Comparison of ENCODE assay signal across 15 cellular contexts in the genomic region with DNA sequence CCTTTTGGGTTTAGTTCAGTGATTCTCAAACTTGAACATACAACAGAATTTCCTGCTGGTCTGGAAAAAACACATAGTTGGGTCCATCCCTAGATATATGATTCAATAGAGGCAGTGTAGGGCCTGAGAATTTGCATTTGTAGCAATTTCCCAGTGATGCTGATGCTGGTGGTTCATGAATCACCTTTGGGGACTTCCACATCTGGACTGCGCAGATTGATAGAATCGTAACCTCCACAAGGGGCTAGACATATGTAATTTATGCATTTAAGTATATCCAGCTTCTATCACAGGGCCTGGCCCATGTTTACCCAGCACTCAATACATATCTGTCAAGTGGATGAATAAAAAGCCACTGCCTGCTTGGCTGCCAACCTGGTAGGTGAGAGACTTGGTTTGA.
"Had no signal": no experiment of that assay in that cellular context is flagged by ENCODE, and none has a peak within 500 bp of the region (broad histone marks: within the 10 kb centered on the region; RNA-seq: fewer than 3 reads in every experiment).

No MANE protein-coding gene starts in this region.

- H3K36me3 Mint-ChIP-seq: stimulated activated memory B cell treated with anti-CD40 and anti-IgM and Interleukin-4, amounts not matched to agents 10 μg/mL and 1 μg/mL and 100 μg/mL, for 72 hours had no signal

- H3K4me3 Mint-ChIP-seq: naive B cell; nephron progenitor cell; stimulated activated memory B cell treated with anti-CD40 and anti-IgM and Interleukin-4, amounts not matched to agents 10 μg/mL and 1 μg/mL and 100 μg/mL, for 72 hours had no signal

- H3K9me3 Mint-ChIP-seq: nephron progenitor cell; stimulated activated memory B cell treated with anti-CD40 and anti-IgM and Interleukin-4, amounts not matched to agents 10 μg/mL and 1 μg/mL and 100 μg/mL, for 72 hours had no signal

- DNase-seq: effector CD4-positive, alpha-beta T cell; foreskin melanocyte; heart left ventricle; hippocampal formation; left colon; mesendoderm; naive B cell; nephron progenitor cell; psoas muscle; retina; right lobe of liver; stimulated activated CD4-positive, alpha-beta T cell treated with anti-CD3 and anti-CD28 coated beads, Interleukin-4, amount 100 ng/mL, for 1 hour; stimulated activated CD8-positive, alpha-beta memory T cell treated with anti-CD3 and anti-CD28 coated beads, Interleukin-4, amount 100 ng/mL, for 48 hours; trophoblast cell had no signal

- ATAC-seq: heart left ventricle; left colon; psoas muscle; right lobe of liver; stimulated activated memory B cell treated with anti-CD40 and anti-IgM and Interleukin-4, amounts not matched to agents 10 μg/mL and 1 μg/mL and 100 μg/mL, for 72 hours had no signal

- H3K27ac Mint-ChIP-seq: naive B cell; nephron progenitor cell; stimulated activated memory B cell treated with anti-CD40 and anti-IgM and Interleukin-4, amounts not matched to agents 10 μg/mL and 1 μg/mL and 100 μg/mL, for 72 hours had no signal

- H3K27me3 Mint-ChIP-seq: naive B cell had no signal
